Comparison of ENCODE assay signal across 15 cellular contexts in the genomic region with DNA sequence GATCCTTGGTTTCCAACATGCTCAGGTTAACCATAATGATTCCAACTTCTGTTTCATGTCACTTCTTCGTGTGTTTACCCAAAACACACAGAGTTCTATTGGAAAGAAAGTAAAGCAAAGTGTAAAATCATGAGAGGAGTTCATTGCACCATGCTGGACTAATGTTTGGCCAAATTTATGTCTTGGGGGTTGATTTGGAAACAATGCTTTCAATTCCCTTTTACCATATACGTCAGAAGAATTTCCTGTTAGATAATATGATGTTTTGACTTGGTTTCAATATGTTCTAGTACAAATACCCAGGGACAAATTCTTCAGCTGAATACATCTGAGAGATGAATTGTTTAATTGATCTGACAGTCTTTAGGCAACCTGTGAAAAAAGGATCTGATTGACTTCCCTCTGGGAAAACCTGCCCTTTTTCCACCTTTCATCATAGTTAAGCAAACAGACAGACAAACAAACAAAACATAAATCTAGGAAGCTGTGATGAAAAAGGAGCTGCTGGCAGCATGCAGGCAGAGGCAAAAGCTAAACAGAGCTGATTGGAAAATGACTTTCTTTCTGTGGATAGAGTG. TPM values are rescaled to one million over a fixed set of nuclear protein-coding genes. Genes with fewer than 3 reads are reported as not detected.
DNase-seq lines count a peak whose midpoint lies in the region; ATAC-seq and TF ChIP-seq lines count a peak whose summit lies in the region.
"Had no signal": no experiment of that assay in that cellular context is flagged by ENCODE, and none has a peak within 500 bp of the region (broad histone marks: within the 10 kb centered on the region; RNA-seq: fewer than 3 reads in every experiment).

No MANE protein-coding gene starts in this region.

- peaks cover 6% of the 10 kb centered on the region for H3K4me1 Mint-ChIP-seq in Caco-2 (ENCODE audit: low read depth, unreplicated experiment)
- H3K4me1 Mint-ChIP-seq: brain had no signal

- H3K27me3 ChIP-seq in left lung = no peaks in the 10 kb centered on the region
- H3K27me3 ChIP-seq in upper lobe of left lung = no peaks in the 10 kb centered on the region
- H3K27me3 ChIP-seq in Caco-2 (replicated peaks; ENCODE audit: control insufficient read depth, insufficient read depth, low read length) = no peaks in the 10 kb centered on the region

- POLR2A ChIA-PET in Caco-2 (lab: Charles Lee) = no interaction called here

- H3K4me3 Mint-ChIP-seq in Caco-2 (ENCODE audit: unreplicated experiment) = no peak overlapping the region
- H3K4me3 Mint-ChIP-seq: brain, HFFc6 had no signal

- H3K9me3 Mint-ChIP-seq in Caco-2 (ENCODE audit: unreplicated experiment) = no peaks in the 10 kb centered on the region

- no peak overlapping the region for H3K27ac Mint-ChIP-seq in Caco-2 (ENCODE audit: unreplicated experiment)
- H3K27ac Mint-ChIP-seq: brain, HFFc6 had no signal

- ATAC-seq in left lung (peak; percentile 31), upper lobe of left lung (ENCODE audit: low FRiP score in 2 of 2) (peak in 1 of 2 donors; percentile 57), GM21528 (IDR thresholded peaks at IDR 0.05; ENCODE audit: low FRiP score, unreplicated experiment) (no peak)

- H3K36me3 ChIP-seq in left lung = no peaks in the 10 kb centered on the region
- H3K36me3 ChIP-seq in upper lobe of left lung = no peaks in the 10 kb centered on the region
- H3K36me3 ChIP-seq in Caco-2 (ENCODE audit: control insufficient read depth, insufficient read depth, low read length) = no peaks in the 10 kb centered on the region
- H3K36me3 ChIP-seq: spleen had no signal

- WGBS in upper lobe of left lung, 2 donors = 42 to 53% methylated on average over 2 of the region's 2 CpGs

- BruUV-seq in Caco-2 (replicated peaks; lab: Mats Ljungman, UMichigan) = no TSS peak

- H3K9me3 ChIP-seq in left lung (no peaks in the 10 kb centered on the region), upper lobe of left lung (no peaks in the 10 kb centered on the region), Caco-2 (no peaks in the 10 kb centered on the region)
- H3K9me3 ChIP-seq: spleen had no signal

- TF ChIP-seq EP300 in upper lobe of left lung (IDR thresholded peaks at IDR 0.05) = peak in 3 of 4 donors; percentile 70 to 76 (median 75)

- H3K4me3 ChIP-seq in left lung (no peak overlapping the region), upper lobe of left lung (no peak overlapping the region), Caco-2 (ENCODE audit: low read depth, low read length) (no peak overlapping the region)
- H3K4me3 ChIP-seq: spleen had no signal

- H3K27ac ChIP-seq in left lung (peak overlapping the region in 1 of 2 donors; percentile 53), upper lobe of left lung (peak overlapping the region; percentile 30 to 63 (median 46))

- intact Hi-C loops in left lung (cut with DNase I) (no loop called here), Caco-2 (cut with micrococcal nuclease; ENCODE audit: unreplicated experiment) (no loop called here)

- H3K27me3 Mint-ChIP-seq in Caco-2 (ENCODE audit: insufficient read depth, unreplicated experiment) = peaks cover 5% of the 10 kb centered on the region

- TF ChIP-seq POLR2A in upper lobe of left lung (IDR thresholded peaks at IDR 0.05) = peak in 1 of 4 donors; percentile 36

- peaks cover 0 to 14% of the 10 kb centered on the region in 2 donors for H3K4me1 ChIP-seq in left lung
- H3K4me1 ChIP-seq in upper lobe of left lung = peaks cover 0 to 7% (median 3%) of the 10 kb centered on the region in 4 donors
- H3K4me1 ChIP-seq in Caco-2 = 0 out of 2 replicates have a peak, but pooled peaks cover 3% of the 10 kb centered on the region

- TF ChIP-seq CTCF in left lung (IDR thresholded peaks at IDR 0.05) = no peak
- TF ChIP-seq CTCF in upper lobe of left lung (IDR thresholded peaks at IDR 0.05) = no peak
- TF ChIP-seq CTCF in Caco-2 (IDR thresholded peaks at IDR 0.05; ENCODE audit: insufficient read depth in 1 of 2, low read depth in 1 of 2, low read length in 1 of 2, severe bottlenecking in 1 of 2, unreplicated experiment in 1 of 2) = no peak

- H3K36me3 Mint-ChIP-seq in Caco-2 (ENCODE audit: insufficient read depth, unreplicated experiment) = no peaks in the 10 kb centered on the region
- H3K36me3 Mint-ChIP-seq: brain had no signal

- CTCF ChIA-PET in Caco-2 (lab: Charles Lee) = interaction anchor here (0.9 kb wide), 1 partner anchor 164 kb away, joined by 3 read pairs; no protein-coding TSS in a partner anchor

- DNase-seq in NOMO-1 (lab: John Stamatoyannopoulos, UW; ENCODE audit: unreplicated experiment in 2 of 2) (peak; percentile 47 to 93), NOMO-1 treated with dmso at 0.1 percent for 144 hours (lab: John Stamatoyannopoulos, UW; ENCODE audit: unreplicated experiment) (no peak), amniotic epithelial cell (ENCODE audit: low read depth) (peak; percentile 50), left lung (no peak), upper lobe of left lung (no peak), amygdala (lab: John Stamatoyannopoulos, UW) (no peak), Caco-2 (no peak)
- DNase-seq: activated gamma-delta T cell treated with Interleukin-2 at 50 U/mL for 16 hours, HFFc6, NCI-H1092 treated with DMSO at 0.1 percent for 48 hours, NCI-H510A treated with DMSO at 0.1 percent for 48 hours, spleen, substantia nigra had no signal

RNA-seq across cellular contexts. Expression of a gene that starts 26.0 kb away (rescaled TPM):
- 10 to 100 TPM; 23.1 to 29.2 TPM for total RNA-seq in left lung
- 10 to 100 TPM; 17.4 to 55.5 (median 22.6) TPM for total RNA-seq in upper lobe of left lung
- total RNA-seq in Caco-2 (2022) = 41.9 and 42.3 TPM in 2 replicates

Comparison
In these comparisons a context has a peak if more than half of its experiments do, and no peak if none do; other contexts are left out.
1. DNase-seq: peak in NOMO-1 (2 of 2) and amniotic epithelial cell (single experiment); none in NOMO-1 treated with dmso at 0.1 percent for 144 hours (single experiment), left lung (0 of 2), upper lobe of left lung (0 of 2), amygdala (0 of 56) and Caco-2 (0 of 2).